ENCODE assay signal across 15 cellular contexts in the genomic region with DNA sequence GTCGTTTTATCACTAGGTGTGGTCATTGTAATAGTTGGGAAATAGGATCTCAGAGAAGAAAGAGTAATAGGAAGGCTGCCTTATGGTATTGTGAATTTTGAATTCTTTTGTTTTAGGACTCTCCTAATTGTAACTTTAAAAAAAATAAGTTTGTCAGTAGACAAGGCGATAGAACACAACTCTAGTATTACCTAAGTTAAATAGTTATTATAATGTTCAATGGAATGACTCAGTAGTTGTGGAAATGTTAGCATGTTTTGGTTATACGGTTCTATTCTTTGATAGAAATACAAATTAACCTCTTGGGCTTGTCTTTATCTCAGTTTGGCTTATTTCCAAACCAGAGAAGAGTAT. TPM values are rescaled to one million over a fixed set of nuclear protein-coding genes. Genes with fewer than 3 reads are reported as not detected.
A peak's percentile ranks its signal among the peaks of the same experiment; 100 is the strongest.
DNase-seq lines count a peak whose midpoint lies in the region; ATAC-seq, FAIRE-seq and TF ChIP-seq lines count a peak whose summit lies in the region.
"Had no signal": no experiment of that assay in that cellular context is flagged by ENCODE, and none has a peak within 500 bp of the region (broad histone marks: within the 10 kb centered on the region; RNA-seq: fewer than 3 reads in every experiment).

No MANE protein-coding gene starts in this region.

- DNase-seq in Caco-2 (no peak), GM23338 (ENCODE audit: low spot score) (no peak), keratinocyte (ENCODE audit: low read depth, low spot score) (no peak), medulla oblongata (ENCODE audit: extremely low spot score) (no peak), lower leg skin (ENCODE audit: low spot score in 2 of 2) (no peak), ACHN (no peak)
- DNase-seq in activated naive CD8-positive, alpha-beta T cell treated with anti-CD3 and anti-CD28 coated beads, Interleukin-2, amount 10 ng/mL, durations not matched to agents 7 days and 5 days = no peak
- DNase-seq in naive thymus-derived CD8-positive, alpha-beta T cell = no peak
- DNase-seq: activated gamma-delta T cell; C1 segment of cervical spinal cord; effector CD4-positive, alpha-beta T cell; MG63; NCI-H1930 had no signal

- no peak for ATAC-seq in GM23338
- ATAC-seq in activated naive CD8-positive, alpha-beta T cell treated with anti-CD3 and anti-CD28 coated beads, Interleukin-2, amount 10 ng/mL, durations not matched to agents 7 days and 5 days (ENCODE audit: low read depth) = no peak
- ATAC-seq in naive thymus-derived CD8-positive, alpha-beta T cell = no peak

- no peaks in the 10 kb centered on the region for H3K36me3 ChIP-seq in Caco-2 (ENCODE audit: control insufficient read depth, insufficient read depth, low read length)
- H3K36me3 ChIP-seq in GM23338 (ENCODE audit: insufficient read depth) = no peaks in the 10 kb centered on the region
- H3K36me3 ChIP-seq in keratinocyte (ENCODE audit: control insufficient read depth in 2 of 2, extremely low read depth in 1 of 2, insufficient read depth in 2 of 2, low read length in 2 of 2) = no peaks in the 10 kb centered on the region
- H3K36me3 ChIP-seq: cardiac muscle cell, MG63 had no signal

- POLR2A ChIA-PET in Caco-2 (lab: Charles Lee) = no interaction called here
- POLR2A ChIA-PET in activated naive CD8-positive, alpha-beta T cell treated with anti-CD3 and anti-CD28 coated beads, Interleukin-2, amount 10 ng/mL, durations not matched to agents 7 days and 5 days (lab: Charles Lee) = no interaction called here
- POLR2A ChIA-PET in naive thymus-derived CD8-positive, alpha-beta T cell (lab: Charles Lee) = no interaction called here

- no peak for FAIRE-seq in keratinocyte (lab: Jason Lieb, UNC)
- FAIRE-seq: islet of Langerhans had no signal

- TF ChIP-seq CTCF in Caco-2 (IDR thresholded peaks at IDR 0.05; ENCODE audit: insufficient read depth in 1 of 2, low read depth in 1 of 2, low read length in 1 of 2, severe bottlenecking in 1 of 2, unreplicated experiment in 1 of 2) (no peak), GM23338 (conservative IDR thresholded peaks at IDR 0.05; ENCODE audit: low read depth in 2 of 2) (no peak), keratinocyte (optimal IDR thresholded peaks at IDR 0.05 in 1 of 3, IDR thresholded peaks at IDR 0.05 in 1 of 3, conservative IDR thresholded peaks at IDR 0.05 in 1 of 3; ENCODE audit: extremely low read depth in 1 of 3, insufficient read depth in 2 of 3, low read length in 3 of 3) (no peak), lower leg skin (IDR thresholded peaks at IDR 0.05) (no peak)

- H2AFZ ChIP-seq in GM23338 (no peak overlapping the region), keratinocyte (ENCODE audit: control insufficient read depth, low read length) (no peak overlapping the region)

- no peaks in the 10 kb centered on the region for H3K27me3 Mint-ChIP-seq in Caco-2 (ENCODE audit: insufficient read depth, unreplicated experiment)
- peaks cover 13% of the 10 kb centered on the region for H3K27me3 Mint-ChIP-seq in GM23338 (ENCODE audit: insufficient read depth, low read depth, poor library complexity)
- peaks cover 63% of the 10 kb centered on the region for H3K27me3 Mint-ChIP-seq in activated naive CD8-positive, alpha-beta T cell treated with anti-CD3 and anti-CD28 coated beads, Interleukin-2, amount 10 ng/mL, durations not matched to agents 7 days and 5 days
- H3K27me3 Mint-ChIP-seq in naive thymus-derived CD8-positive, alpha-beta T cell = peaks cover 32 to 73% (median 35%) of the 10 kb centered on the region in 5 donors

- no peak for TF ChIP-seq POLR2A in lower leg skin (IDR thresholded peaks at IDR 0.05)

- H3K79me2 ChIP-seq in GM23338 (replicated peaks; ENCODE audit: insufficient read depth) = no peaks in the 10 kb centered on the region
- no peaks in the 10 kb centered on the region for H3K79me2 ChIP-seq in keratinocyte (ENCODE audit: control insufficient read depth, insufficient read depth, low read length)

- H3K36me3 Mint-ChIP-seq in Caco-2 (ENCODE audit: insufficient read depth, unreplicated experiment) (peaks cover 4% of the 10 kb centered on the region), GM23338 (ENCODE audit: low read depth) (no peaks in the 10 kb centered on the region)
- H3K36me3 Mint-ChIP-seq in activated naive CD8-positive, alpha-beta T cell treated with anti-CD3 and anti-CD28 coated beads, Interleukin-2, amount 10 ng/mL, durations not matched to agents 7 days and 5 days = no peaks in the 10 kb centered on the region
- H3K36me3 Mint-ChIP-seq in naive thymus-derived CD8-positive, alpha-beta T cell = peaks cover 0 to 5% (median 0%) of the 10 kb centered on the region in 3 donors

- dilution Hi-C loops in keratinocyte (cut with MboI; ENCODE audit: extremely low pct_ligation_motif_present, low sequenced_read_pairs) = no loop called here

- BruUV-seq in Caco-2 (replicated peaks; lab: Mats Ljungman, UMichigan) = no TSS peak

- H3K4me3 ChIP-seq in Caco-2 (ENCODE audit: low read depth, low read length) (no peak overlapping the region), GM23338 (peak overlapping the region; percentile 59), keratinocyte (ENCODE audit: control insufficient read depth in 2 of 3, extremely low read depth in 1 of 3, insufficient read depth in 2 of 3, low read depth in 1 of 3, low read length in 3 of 3) (no peak overlapping the region), lower leg skin (ENCODE audit: low read depth, poor library complexity, severe bottlenecking) (no peak overlapping the region)

- WGBS in lower leg skin, 2 donors = 15 to 19% methylated on average over 3 of the region's 3 CpGs

- CTCF ChIA-PET in Caco-2 (lab: Charles Lee) = no interaction called here

- no peaks in the 10 kb centered on the region for H3K9me1 ChIP-seq in keratinocyte (ENCODE audit: control insufficient read depth, extremely low read depth, insufficient read depth, low read length)

- H3K27ac ChIP-seq in GM23338 (ENCODE audit: low read depth) (no peak overlapping the region), keratinocyte (ENCODE audit: control insufficient read depth, insufficient read depth, low read length) (no peak overlapping the region)
- H3K27ac ChIP-seq: cardiac muscle cell had no signal

- H3K4me1 ChIP-seq in Caco-2 (no peaks in the 10 kb centered on the region), GM23338 (ENCODE audit: insufficient read depth) (peaks cover 54% of the 10 kb centered on the region), keratinocyte (ENCODE audit: control insufficient read depth, extremely low read depth, insufficient read depth, low read length) (peaks cover 8% of the 10 kb centered on the region)

- H3K27ac Mint-ChIP-seq in Caco-2 (ENCODE audit: unreplicated experiment) (no peak overlapping the region), GM23338 (no peak overlapping the region)
- no peak overlapping the region for H3K27ac Mint-ChIP-seq in activated naive CD8-positive, alpha-beta T cell treated with anti-CD3 and anti-CD28 coated beads, Interleukin-2, amount 10 ng/mL, durations not matched to agents 7 days and 5 days
- H3K27ac Mint-ChIP-seq in naive thymus-derived CD8-positive, alpha-beta T cell = no peak overlapping the region

- H3K4me2 ChIP-seq in GM23338 = peak overlapping the region; percentile 78
- H3K4me2 ChIP-seq in keratinocyte (ENCODE audit: control insufficient read depth, extremely low read depth, insufficient read depth, low read depth, low read length) = peak overlapping the region; percentile 90

- in situ Hi-C loops in ACHN (cut with HindIII; ENCODE audit: low pct_ligation_motif_present, low pct_unique_long_range_greater_than_20kb, low sequenced_read_pairs) = no loop called here

- intact Hi-C loops in Caco-2 (cut with micrococcal nuclease; ENCODE audit: unreplicated experiment) (no loop called here), lower leg skin (cut with DNase I; ENCODE audit: low total_unique reads) (no loop called here)

- no peaks in the 10 kb centered on the region for H3K9me2 ChIP-seq in GM23338 (ENCODE audit: insufficient read depth)

- no peaks in the 10 kb centered on the region for H3K9me3 ChIP-seq in Caco-2
- H3K9me3 ChIP-seq in keratinocyte (ENCODE audit: control insufficient read depth, low read depth, low read length) = no peaks in the 10 kb centered on the region
- H3K9me3 ChIP-seq: MG63 had no signal

- H3K27me3 ChIP-seq in Caco-2 (replicated peaks; ENCODE audit: control insufficient read depth, insufficient read depth, low read length) (no peaks in the 10 kb centered on the region; the same call in 1 of the 2 replicates), GM23338 (ENCODE audit: insufficient read depth) (peaks cover 30% of the 10 kb centered on the region), keratinocyte (ENCODE audit: control insufficient read depth, extremely low read depth, insufficient read depth, low read length) (peaks cover 22% of the 10 kb centered on the region)

- H3K4me1 Mint-ChIP-seq in Caco-2 (ENCODE audit: low read depth, unreplicated experiment) (no peaks in the 10 kb centered on the region), GM23338 (peaks cover 41% of the 10 kb centered on the region)
- H3K4me1 Mint-ChIP-seq in activated naive CD8-positive, alpha-beta T cell treated with anti-CD3 and anti-CD28 coated beads, Interleukin-2, amount 10 ng/mL, durations not matched to agents 7 days and 5 days = peaks cover 5% of the 10 kb centered on the region
- H3K4me1 Mint-ChIP-seq in naive thymus-derived CD8-positive, alpha-beta T cell = peaks cover 2 to 13% (median 11%) of the 10 kb centered on the region in 4 donors

- no peaks in the 10 kb centered on the region for H4K20me1 ChIP-seq in GM23338 (replicated peaks; ENCODE audit: insufficient read depth)
- no peaks in the 10 kb centered on the region for H4K20me1 ChIP-seq in keratinocyte (ENCODE audit: control insufficient read depth, extremely low read depth, insufficient read depth, low read length)

- H3K4me3 Mint-ChIP-seq in Caco-2 (ENCODE audit: unreplicated experiment) (peak overlapping the region; percentile 70), GM23338 (peak overlapping the region; percentile 67)
- peak overlapping the region; percentile 85 for H3K4me3 Mint-ChIP-seq in activated naive CD8-positive, alpha-beta T cell treated with anti-CD3 and anti-CD28 coated beads, Interleukin-2, amount 10 ng/mL, durations not matched to agents 7 days and 5 days
- peak overlapping the region in 4 of 10 donors; percentile 25 to 64 (median 48) for H3K4me3 Mint-ChIP-seq in naive thymus-derived CD8-positive, alpha-beta T cell

- 0 out of 2 replicates have a peak, but pooled peaks cover 7% of the 10 kb centered on the region for H3F3A ChIP-seq in GM23338 (replicated peaks; ENCODE audit: low read depth)

- H3K9me3 Mint-ChIP-seq in Caco-2 (ENCODE audit: unreplicated experiment) (peaks cover 9% of the 10 kb centered on the region), GM23338 (no peaks in the 10 kb centered on the region)
- no peaks in the 10 kb centered on the region for H3K9me3 Mint-ChIP-seq in activated naive CD8-positive, alpha-beta T cell treated with anti-CD3 and anti-CD28 coated beads, Interleukin-2, amount 10 ng/mL, durations not matched to agents 7 days and 5 days
- H3K9me3 Mint-ChIP-seq in naive thymus-derived CD8-positive, alpha-beta T cell = no peaks in the 10 kb centered on the region

- H3K9ac ChIP-seq in keratinocyte (ENCODE audit: control insufficient read depth, extremely low read depth, insufficient read depth, low read length) = no peak overlapping the region

RNA-seq across cellular contexts. Expression of a gene that starts 1.4 kb away (rescaled TPM):
- total RNA-seq in Caco-2 (2022) (1.3 and 2.0 TPM in 2 replicates), lower leg skin (10 to 100 TPM in 1 of 4 donors, 1 to 10 TPM in 2, under 1 TPM in 1; 0.88 to 10.0 (median 4.1) TPM)
- total RNA-seq in GM23338 (2014; rRNA removed; shearing (Covaris generic)) = 4.7 and 9.3 TPM in 2 replicates
- polyA plus RNA-seq in GM23338 (2016; fragmentation: Nextera tagmentation; extraction: Ambion mirVana) (9.1 and 9.3 TPM in 2 replicates), keratinocyte (under 0.01 to 0.21 TPM (median 0.09 TPM) in 3 replicates)
- under 1 TPM; 0.25 to 0.43 TPM for total RNA-seq in activated naive CD8-positive, alpha-beta T cell treated with anti-CD3 and anti-CD28 coated beads, Interleukin-2, amount 10 ng/mL, durations not matched to agents 7 days and 5 days
- polyA plus RNA-seq in keratinocyte (2011; ENCODE audit: low read depth) = not detected
- 0.04 TPM in 2 replicates for polyA plus RNA-seq in keratinocyte (2011; cell fraction: cytosol; rRNA removed)
- polyA plus RNA-seq in keratinocyte (2011; cell fraction: nucleus; rRNA removed) = 0.23 and 0.62 TPM in 2 replicates
- 0.03 and 0.16 TPM in 2 replicates for polyA plus RNA-seq in keratinocyte (2012; ENCODE audit: low replicate concordance)
- under 0.01 to 0.10 TPM in 2 of 3 replicates, not detected in the other for polyA minus RNA-seq in keratinocyte
- polyA minus RNA-seq in keratinocyte (2011; cell fraction: cytosol; rRNA and poly(A)+ RNA removed) = not detected
- polyA minus RNA-seq in keratinocyte (2011; cell fraction: nucleus; rRNA and poly(A)+ RNA removed) = under 0.01 TPM in 2 replicates
- total RNA-seq in naive thymus-derived CD8-positive, alpha-beta T cell = under 1 TPM; 0.19 to 0.44 TPM
- under 1 TPM in 1 of 3 donors, not detected in 2; 0.23 TPM for polyA plus RNA-seq in naive thymus-derived CD8-positive, alpha-beta T cell
